Comparison of ENCODE assay signal across 1 cellular context in the genomic region with DNA sequence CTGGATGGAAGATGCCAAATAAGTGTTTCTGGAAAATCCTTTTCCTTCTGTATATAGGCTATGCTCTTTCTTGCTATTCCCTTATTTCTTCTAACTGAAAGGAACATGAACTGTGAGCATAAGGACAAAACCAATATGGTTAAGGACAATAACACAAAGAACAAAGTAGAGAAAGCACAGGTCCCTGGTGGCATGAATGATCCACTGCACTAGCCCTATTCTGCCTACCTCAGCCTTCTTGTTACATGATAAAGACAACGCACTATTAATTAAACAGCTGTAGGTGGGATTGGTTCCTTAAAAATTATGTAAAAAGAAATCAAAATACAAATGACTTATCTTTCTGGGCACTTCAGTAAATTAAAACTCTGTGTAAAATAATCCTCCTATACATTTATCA.
TF ChIP-seq lines count a peak whose summit lies in the region.

No MANE protein-coding gene starts in this region.

TF ChIP-seq in GM23338, 12 proteins besides CTCF, POLR2A, EP300 and RAD21 (continued from another document):
- TF ChIP-seq ZNF462 (CRISPR knock-in tag; IDR thresholded peaks at IDR 0.05), result no peak
